In genomic region chr15:45036812-45037781, GRCh38 we compare ENCODE assay signal across 8 cellular contexts. TPM values are rescaled to one million over a fixed set of nuclear protein-coding genes. Genes with fewer than 3 reads are reported as not detected.
DNase-seq lines count a peak whose midpoint lies in the region; ATAC-seq and TF ChIP-seq lines count a peak whose summit lies in the region.
"Not testable (repeated sequence)": the region's sequence is repeated elsewhere in the genome, so short reads cannot be mapped to it uniquely, and the experiment has no call there.

No MANE protein-coding gene starts in this region.

- not testable (repeated sequence) for H4K20me1 ChIP-seq in OCI-LY1 (ENCODE audit: insufficient read depth, low read length)

- POLR2A ChIA-PET in CD8-positive, alpha-beta memory T cell (lab: Charles Lee) = not testable (repeated sequence)

- not testable (repeated sequence) for H3K4me1 ChIP-seq in CD8-positive, alpha-beta memory T cell (ENCODE audit: insufficient read depth, low read length); OCI-LY1 (ENCODE audit: insufficient read depth, low read length, severe bottlenecking)

- not testable (repeated sequence) for H3K36me3 ChIP-seq in CD8-positive, alpha-beta memory T cell (ENCODE audit: insufficient read depth, low read length); OCI-LY1 (ENCODE audit: insufficient read depth, low read length)

- peak; percentile 47 to 79 (median 52) for DNase-seq in CD8-positive, alpha-beta memory T cell
- DNase-seq in KG1 (lab: John Stamatoyannopoulos, UW) (peak; percentile 17), medulla oblongata (ENCODE audit: extremely low spot score) (peak; percentile 86)
- DNase-seq in activated CD8-positive, alpha-beta memory T cell treated with anti-CD3 and anti-CD28 coated beads for 48 hours (ENCODE audit: low read depth in 2 of 3, low spot score in 2 of 3) = peak in 2 of 3 experiments; percentile 18 to 43
- DNase-seq in effector CD8-positive, alpha-beta T cell (lab: John Stamatoyannopoulos, UW) = peak; percentile 55
- DNase-seq in stimulated activated CD4-positive, alpha-beta T cell treated with anti-CD3 and anti-CD28 coated beads, TNF-alpha, amount 100 ng/mL, for 4 hours (ENCODE audit: low read depth in 3 of 3) = peak; percentile 33 to 53 (median 44)

- not testable (repeated sequence) for H3K27ac ChIP-seq in CD8-positive, alpha-beta memory T cell (ENCODE audit: low read depth, low read length); OCI-LY1 (ENCODE audit: low read depth, low read length, poor library complexity, severe bottlenecking)

- H3K27me3 ChIP-seq in CD8-positive, alpha-beta memory T cell (ENCODE audit: insufficient read depth, low read length, poor library complexity, severe bottlenecking); OCI-LY1 (ENCODE audit: insufficient read depth, low read length): not testable (repeated sequence)

- not testable (repeated sequence) for H3K27me3 Mint-ChIP-seq in CD8-positive, alpha-beta memory T cell

- CTCF ChIA-PET in CD8-positive, alpha-beta memory T cell (lab: Charles Lee) = interaction anchor here (1.0 to 3.0 kb wide), 9 partner anchors 8 to 459 kb away, joined by 3 to 13 read pairs (median 4); partner anchors contain the start of gene SORD

- not testable (repeated sequence) for H3K4me2 ChIP-seq in OCI-LY1 (ENCODE audit: low read length)

- H3K4me3 ChIP-seq in CD8-positive, alpha-beta memory T cell (ENCODE audit: low read length); OCI-LY1 (ENCODE audit: low read depth, low read length, poor library complexity, severe bottlenecking): not testable (repeated sequence)

- H3K4me1 Mint-ChIP-seq in CD8-positive, alpha-beta memory T cell = peaks cover 14 to 19% (median 19%) of the 10 kb centered on the region in 3 donors

- H3K36me3 Mint-ChIP-seq in CD8-positive, alpha-beta memory T cell = not testable (repeated sequence)

- H3K9me2 ChIP-seq in OCI-LY1 (ENCODE audit: low read depth, low read length) = not testable (repeated sequence)

- TF ChIP-seq CTCF in OCI-LY1 (IDR thresholded peaks at IDR 0.05; ENCODE audit: low read length) = peak; percentile 81

- peak overlapping the region in 2 of 7 donors; percentile 19 to 33 for H3K4me3 Mint-ChIP-seq in CD8-positive, alpha-beta memory T cell

- H3F3A ChIP-seq in OCI-LY1 (ENCODE audit: insufficient read depth, low read length) = not testable (repeated sequence)

- ATAC-seq in GM21515 (IDR thresholded peaks at IDR 0.05; ENCODE audit: unreplicated experiment) = peak; percentile 77

- not testable (repeated sequence) for H3K79me2 ChIP-seq in OCI-LY1 (ENCODE audit: insufficient read depth, low read length)

- not testable (repeated sequence) for H2AFZ ChIP-seq in OCI-LY1 (ENCODE audit: low read length)

- H3K27ac Mint-ChIP-seq in CD8-positive, alpha-beta memory T cell = peak overlapping the region in 1 of 8 donors; percentile 26

- not testable (repeated sequence) for H3K9me3 Mint-ChIP-seq in CD8-positive, alpha-beta memory T cell

- H3K9ac ChIP-seq in OCI-LY1 (ENCODE audit: low read length) = not testable (repeated sequence)

- not testable (repeated sequence) for H3K9me3 ChIP-seq in CD8-positive, alpha-beta memory T cell (ENCODE audit: low read length); OCI-LY1 (ENCODE audit: low read length)

RNA-seq across cellular contexts. Expression of gene SORD, which starts 14.1 kb away (rescaled TPM):
- 10 to 100 TPM; 23.0 to 23.1 TPM for total RNA-seq in CD8-positive, alpha-beta memory T cell
- polyA plus RNA-seq in CD8-positive, alpha-beta memory T cell = 7.8 TPM

Comparison
In these comparisons a context has a peak if more than half of its experiments do, and no peak if none do; other contexts are left out.
1. DNase-seq: peak in every context shown above with its lines; median percentile 86 in medulla oblongata; 55 in effector CD8-positive, alpha-beta T cell; 52 in CD8-positive, alpha-beta memory T cell; 44 in stimulated activated CD4-positive, alpha-beta T cell treated with anti-CD3 and anti-CD28 coated beads, TNF-alpha, amount 100 ng/mL, for 4 hours; 30 in activated CD8-positive, alpha-beta memory T cell treated with anti-CD3 and anti-CD28 coated beads for 48 hours; 17 in KG1.